Comparison of ENCODE assay signal across 8 cellular contexts in the genomic region with DNA sequence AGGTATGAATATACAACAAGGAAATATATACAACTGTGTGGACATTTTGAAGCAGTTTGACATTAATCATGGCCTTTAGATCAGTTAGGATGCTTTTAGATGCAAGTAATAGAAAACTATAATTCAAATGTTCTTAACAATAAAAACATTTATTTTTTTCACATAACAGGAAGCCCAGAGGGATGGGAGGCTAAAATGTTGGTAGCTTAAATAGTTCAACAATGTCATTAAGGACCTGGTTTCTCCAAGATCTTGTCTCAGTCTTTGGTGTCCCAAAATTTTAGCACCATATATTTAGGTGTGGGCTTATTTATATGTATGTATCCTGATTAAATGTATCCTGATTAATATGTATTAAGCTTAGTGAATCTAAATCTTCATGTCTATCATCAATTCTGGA.
"Had no signal": no experiment of that assay in that cellular context is flagged by ENCODE, and none has a peak within 500 bp of the region (broad histone marks: within the 10 kb centered on the region; RNA-seq: fewer than 3 reads in every experiment).

No MANE protein-coding gene starts in this region.

- DNase-seq: GDM1, GF-D8 had no signal

- ATAC-seq: GM12878 had no signal

- H3K4me3 ChIP-seq: GM12878 had no signal

- FAIRE-seq: G401.6, GM12878, GM12891, GM12892, GM18507, GM19239 had no signal
